8 cellular contexts compared by ENCODE assay signal in genomic region chr11:47271961-47272661, GRCh38. TPM values are rescaled to one million over a fixed set of nuclear protein-coding genes. Genes with fewer than 3 reads are reported as not detected.
DNase-seq lines count a peak whose midpoint lies in the region; ATAC-seq and TF ChIP-seq lines count a peak whose summit lies in the region.

No MANE protein-coding gene starts in this region.

- H3K79me2 ChIP-seq in mammary epithelial cell (ENCODE audit: insufficient read depth, low read length) (peaks cover 58% of the 10 kb centered on the region), GM23248 (ENCODE audit: insufficient read depth) (peaks cover 57% of the 10 kb centered on the region)

- no peak overlapping the region for H3K4me3 ChIP-seq in mammary epithelial cell (replicated peaks in 1 of 3; ENCODE audit: insufficient read depth in 1 of 3, low read depth in 2 of 3, low read length in 3 of 3)
- no peak overlapping the region for H3K4me3 ChIP-seq in GM23248
- H3K4me3 ChIP-seq in foreskin fibroblast (ENCODE audit: low read depth in 1 of 2, low read length in 2 of 2): no peak overlapping the region

- no peak overlapping the region for H3K9ac ChIP-seq in mammary epithelial cell (ENCODE audit: insufficient read depth, low read length)
- H3K9ac ChIP-seq in GM23248: no peak overlapping the region

- no peaks in the 10 kb centered on the region for H3K27me3 ChIP-seq in mammary epithelial cell (ENCODE audit: insufficient read depth, low read length)
- no peaks in the 10 kb centered on the region for H3K27me3 ChIP-seq in GM23248 (replicated peaks; ENCODE audit: insufficient read depth)

- no peak overlapping the region for H3K27ac ChIP-seq in mammary epithelial cell (ENCODE audit: insufficient read depth, low read depth, low read length)
- no peak overlapping the region for H3K27ac ChIP-seq in GM23248

- H3K9me3 ChIP-seq in mammary epithelial cell (replicated peaks; ENCODE audit: insufficient read depth, low read length) (no peaks in the 10 kb centered on the region), GM23248 (ENCODE audit: low read depth) (no peaks in the 10 kb centered on the region)

- CTCF ChIA-PET in MCF 10A (lab: Yijun Ruan, JAX) (interaction anchor here (0.6 to 2.6 kb wide), 6 partner anchors 9 to 885 kb away, joined by 3 to 7 read pairs (median 4); no protein-coding TSS in a partner anchor), mammary epithelial cell (lab: Charles Lee; ENCODE audit: low non-redundant PET) (no interaction called here)

- H4K20me1 ChIP-seq in mammary epithelial cell (ENCODE audit: insufficient read depth, low read length): peaks cover 2% of the 10 kb centered on the region
- H4K20me1 ChIP-seq in GM23248 (ENCODE audit: insufficient read depth): peaks cover 11% of the 10 kb centered on the region; the same call in 1 of the 2 replicates

- intact Hi-C loops in MCF 10A (cut with micrococcal nuclease) (loop anchor here (5.0 kb wide), 1 partner anchor 85 kb away; no protein-coding TSS in a partner anchor), mammary epithelial cell (cut with micrococcal nuclease) (loop anchor here (2.0 kb wide), 1 partner anchor 137 kb away; the partner anchor contains the start of gene SLC39A13), Right ventricle myocardium superior (cut with DNase I) (loop anchor here (5.0 kb wide), 1 partner anchor 35 kb away; no protein-coding TSS in a partner anchor)

- dilution Hi-C loops in mammary epithelial cell (cut with HindIII; ENCODE audit: low sequenced_read_pairs): no loop called here

- H3K4me1 Mint-ChIP-seq in MCF 10A (ENCODE audit: insufficient read depth, unreplicated experiment) (peaks cover 16% of the 10 kb centered on the region), type B pancreatic cell (ENCODE audit: unreplicated experiment) (peaks cover 38% of the 10 kb centered on the region)

- ATAC-seq in Right ventricle myocardium superior (ENCODE audit: poor library complexity) (peak; percentile 38), GM19324 (IDR thresholded peaks at IDR 0.05; ENCODE audit: low FRiP score, unreplicated experiment) (no peak)

- peaks cover 19% of the 10 kb centered on the region for H3F3A ChIP-seq in GM23248 (ENCODE audit: insufficient read depth)

- H3K4me3 Mint-ChIP-seq in MCF 10A (ENCODE audit: unreplicated experiment) (no peak overlapping the region), type B pancreatic cell (peak overlapping the region; percentile 88)

- H3K27me3 Mint-ChIP-seq in MCF 10A (ENCODE audit: insufficient read depth, unreplicated experiment) (no peaks in the 10 kb centered on the region), type B pancreatic cell (no peaks in the 10 kb centered on the region)

- H2AFZ ChIP-seq in mammary epithelial cell (ENCODE audit: low read depth, low read length) (no peak overlapping the region), GM23248 (no peak overlapping the region)

- peaks cover 13% of the 10 kb centered on the region for H3K36me3 ChIP-seq in mammary epithelial cell (ENCODE audit: insufficient read depth, low read length)
- peaks cover 9% of the 10 kb centered on the region; the same call in 1 of the 2 replicates for H3K36me3 ChIP-seq in GM23248 (ENCODE audit: low read depth)

- no peaks in the 10 kb centered on the region for H3K9me2 ChIP-seq in GM23248 (ENCODE audit: insufficient read depth)

- peak overlapping the region; percentile 50 for H3K27ac Mint-ChIP-seq in MCF 10A (ENCODE audit: low read depth, unreplicated experiment)
- H3K27ac Mint-ChIP-seq in type B pancreatic cell: peak overlapping the region; percentile 65

- WGBS in mammary epithelial cell (ENCODE audit: low coverage, missing lambda C conversion rate): 90% methylated on average over 11 of the region's 11 CpGs
- WGBS in GM23248 (ENCODE audit: low coverage in 1 of 2, low lambda C conversion rate in 2 of 2, missing lambda C conversion rate in 2 of 2), 2 experiments: 74 to 76% methylated on average over 11 of the region's 11 CpGs

- in situ Hi-C loops in mammary epithelial cell (cut with MboI; ENCODE audit: low sequenced_read_pairs in 2 of 2): no loop called here
- in situ Hi-C loops in GM23248 (cut with MboI): no loop called here

- POLR2A ChIA-PET in MCF 10A (lab: Yijun Ruan, JAX): interaction anchor here (0.6 to 2.2 kb wide), 6 partner anchors 15 to 846 kb away, joined by 4 to 7 read pairs (median 5); partner anchors contain the start of gene NR1H3

- H3K36me3 Mint-ChIP-seq in MCF 10A (ENCODE audit: insufficient read depth, unreplicated experiment) (peaks cover 25% of the 10 kb centered on the region), type B pancreatic cell (no peaks in the 10 kb centered on the region)

- H3K4me2 ChIP-seq in mammary epithelial cell (ENCODE audit: insufficient read depth, low read depth, low read length) (no peak overlapping the region), GM23248 (ENCODE audit: unreplicated experiment) (no peak overlapping the region)

- DNase-seq in MCF 10A (ENCODE audit: unreplicated experiment) (no peak), mammary epithelial cell (no peak), NCI-H82 treated with DMSO at 0.1 percent for 48 hours (lab: John Stamatoyannopoulos, UW; ENCODE audit: unreplicated experiment) (peak; percentile 70), Right ventricle myocardium superior (peak; percentile 64), type B pancreatic cell (ENCODE audit: extremely low spot score, unreplicated experiment) (no peak), GM23248 (no peak), foreskin fibroblast (no peak)

- TF ChIP-seq CTCF in MCF 10A (IDR thresholded peaks at IDR 0.05; ENCODE audit: unreplicated experiment): no peak
- TF ChIP-seq CTCF in mammary epithelial cell (conservative IDR thresholded peaks at IDR 0.05 in 1 of 2, IDR thresholded peaks at IDR 0.05 in 1 of 2; ENCODE audit: extremely low read depth in 1 of 2, insufficient read depth in 1 of 2, low read depth in 1 of 2, low read length in 2 of 2): no peak
- TF ChIP-seq CTCF in type B pancreatic cell (conservative IDR thresholded peaks at IDR 0.05): no peak
- no peak for TF ChIP-seq CTCF in foreskin fibroblast (IDR thresholded peaks at IDR 0.05; ENCODE audit: low read depth, low read length)

- H3K9me3 Mint-ChIP-seq in MCF 10A (ENCODE audit: unreplicated experiment) (no peaks in the 10 kb centered on the region), type B pancreatic cell (no peaks in the 10 kb centered on the region)

- no TSS peak for BruUV-seq in MCF 10A (replicated peaks; lab: Mats Ljungman, UMichigan)
- BruUV-seq in mammary epithelial cell (replicated peaks; lab: Mats Ljungman, UMichigan): no TSS peak

- H3K4me1 ChIP-seq in mammary epithelial cell (ENCODE audit: insufficient read depth, low read length) (peaks cover 15% of the 10 kb centered on the region), GM23248 (ENCODE audit: insufficient read depth) (peaks cover 23% of the 10 kb centered on the region)

RNA-seq across cellular contexts. Expression of gene MADD, which starts 2.2 kb away (rescaled TPM):
- total RNA-seq in MCF 10A (2022) (23.4 and 24.8 TPM in 2 replicates), mammary epithelial cell (10 to 100 TPM; 23.0 to 23.4 TPM), Right ventricle myocardium superior (39.7 TPM), type B pancreatic cell (ENCODE audit: low replicate concordance) (41.1 and 47.7 TPM in 2 replicates)
- polyA plus RNA-seq in mammary epithelial cell (8.2 TPM), GM23248 (2016; fragmentation: Nextera tagmentation; extraction: Ambion mirVana) (8.6 and 9.9 TPM in 2 replicates)
- 50.1 TPM for polyA minus RNA-seq in mammary epithelial cell
- 17.4 and 20.4 TPM in 2 replicates for total RNA-seq in GM23248 (2014; rRNA removed; shearing (Covaris generic))

RNA-seq across cellular contexts. Expression of gene NR1H3, which starts 14.3 kb away (rescaled TPM):
- total RNA-seq in MCF 10A (2022): 17.8 and 20.0 TPM in 2 replicates
- total RNA-seq in mammary epithelial cell: 1 to 10 TPM; 4.5 to 5.5 TPM
- 6.7 TPM for polyA plus RNA-seq in mammary epithelial cell
- 26.6 TPM for polyA minus RNA-seq in mammary epithelial cell
- 19.1 TPM for total RNA-seq in Right ventricle myocardium superior
- 14.2 and 18.9 TPM in 2 replicates for total RNA-seq in type B pancreatic cell (ENCODE audit: low replicate concordance)
- 2.7 and 7.2 TPM in 2 replicates for total RNA-seq in GM23248 (2014; rRNA removed; shearing (Covaris generic))
- 4.9 and 5.1 TPM in 2 replicates for polyA plus RNA-seq in GM23248 (2016; fragmentation: Nextera tagmentation; extraction: Ambion mirVana)

RNA-seq across cellular contexts. Expression of gene ACP2, which starts 23.5 kb away (rescaled TPM):
- total RNA-seq in MCF 10A (2022): 18.7 and 23.7 TPM in 2 replicates
- total RNA-seq in mammary epithelial cell: 10 to 100 TPM; 24.0 to 34.2 TPM
- 17.6 TPM for polyA plus RNA-seq in mammary epithelial cell
- 41.6 TPM for polyA minus RNA-seq in mammary epithelial cell
- total RNA-seq in Right ventricle myocardium superior: 18.4 TPM
- total RNA-seq in type B pancreatic cell (ENCODE audit: low replicate concordance): 41.1 and 42.2 TPM in 2 replicates
- 48.4 and 62.6 TPM in 2 replicates for total RNA-seq in GM23248 (2014; rRNA removed; shearing (Covaris generic))
- 29.0 and 30.0 TPM in 2 replicates for polyA plus RNA-seq in GM23248 (2016; fragmentation: Nextera tagmentation; extraction: Ambion mirVana)

RNA-seq across cellular contexts. Expression of gene DDB2, which starts 57.3 kb away (rescaled TPM):
- total RNA-seq in MCF 10A (2022) (62.8 and 78.3 TPM in 2 replicates), mammary epithelial cell (100 to 1,000 TPM in 1 of 2 donors, 10 to 100 TPM in 1; 43.0 to 101 TPM), Right ventricle myocardium superior (9.3 TPM), type B pancreatic cell (ENCODE audit: low replicate concordance) (40.0 and 50.1 TPM in 2 replicates)
- polyA plus RNA-seq in mammary epithelial cell (94.6 TPM), GM23248 (2016; fragmentation: Nextera tagmentation; extraction: Ambion mirVana) (40.3 and 41.3 TPM in 2 replicates)
- 71.6 TPM for polyA minus RNA-seq in mammary epithelial cell
- total RNA-seq in GM23248 (2014; rRNA removed; shearing (Covaris generic)): 24.5 and 34.9 TPM in 2 replicates

Comparison
In these comparisons a context has a peak if more than half of its experiments do, and no peak if none do; other contexts are left out.
1. DNase-seq: peak in NCI-H82 treated with DMSO at 0.1 percent for 48 hours (single experiment) and Right ventricle myocardium superior (single experiment); none in MCF 10A (single experiment), mammary epithelial cell (single experiment), type B pancreatic cell (single experiment), GM23248 (single experiment) and foreskin fibroblast (0 of 2).